Comparison of ENCODE assay signal across 8 cellular contexts in genomic region chr1:231460614-231461013, GRCh38. TPM values are rescaled to one million over a fixed set of nuclear protein-coding genes. Genes with fewer than 3 reads are reported as not detected.
DNase-seq lines count a peak whose midpoint lies in the region; FAIRE-seq and TF ChIP-seq lines count a peak whose summit lies in the region.

No MANE protein-coding gene starts in this region.

- H3K4me1 ChIP-seq in A673 (ENCODE audit: insufficient read depth, low read length, poor library complexity, severe bottlenecking): no peaks in the 10 kb centered on the region

- peaks cover 5% of the 10 kb centered on the region for H3K9me3 ChIP-seq in A673 (ENCODE audit: low read depth, low read length, poor library complexity, severe bottlenecking)

- FAIRE-seq in GM19239 (lab: Jason Lieb, UNC): peak; percentile 88

- intact Hi-C loops in A673 (cut with micrococcal nuclease; ENCODE audit: unreplicated experiment): no loop called here

- H3K27ac ChIP-seq in A673 (ENCODE audit: low read depth, low read length, poor library complexity, severe bottlenecking): no peak overlapping the region

- no peak overlapping the region for H3K4me3 ChIP-seq in A673 (ENCODE audit: low read depth, low read length, poor library complexity, severe bottlenecking)

- CTCF ChIA-PET in A673 (lab: Charles Lee): no interaction called here

- TF ChIP-seq CTCF in A673 (conservative IDR thresholded peaks at IDR 0.05; ENCODE audit: low read depth, low read length): no peak

- no peaks in the 10 kb centered on the region for H3K36me3 ChIP-seq in A673 (ENCODE audit: insufficient read depth, low read length, poor library complexity, severe bottlenecking)

- peak; percentile 16 for DNase-seq in GM19239 (ENCODE audit: insufficient read length, low spot score)
- DNase-seq in HT1080 (ENCODE audit: low read depth): peak; percentile 65
- peak; percentile 39 for DNase-seq in activated CD8-positive, alpha-beta memory T cell treated with anti-CD3 and anti-CD28 coated beads, Interleukin-2, amount 50 U/mL, for 4 hours
- peak; percentile 4 to 13 for DNase-seq in stimulated activated CD4-positive, alpha-beta T cell treated with anti-CD3 and anti-CD28 coated beads, Interleukin-15, amount 100 ng/mL, for 1 hour (ENCODE audit: low read depth in 1 of 2, low spot score in 1 of 2)
- DNase-seq in DMS114 treated with DMSO at 0.1 percent for 48 hours (lab: John Stamatoyannopoulos, UW; ENCODE audit: unreplicated experiment): no peak
- no peak for DNase-seq in AG08395 (ENCODE audit: low spot score)
- no peak for DNase-seq in AG20443 (ENCODE audit: low spot score)
- no peak for DNase-seq in A673 (ENCODE audit: low spot score)

- no TSS peak for BruUV-seq in A673 (replicated peaks; lab: Mats Ljungman, UMichigan)

- no peaks in the 10 kb centered on the region for H3K27me3 ChIP-seq in A673 (replicated peaks; ENCODE audit: insufficient read depth, low read depth, low read length, poor library complexity)

- POLR2A ChIA-PET in A673 (lab: Charles Lee; ENCODE audit: low non-redundant PET): no interaction called here

RNA-seq across cellular contexts. Expression of gene EGLN1, which starts 38.5 kb away (rescaled TPM):
- 24.9 and 25.8 TPM in 2 replicates for total RNA-seq in HT1080 (2014; rRNA removed; shearing (Covaris generic))
- polyA plus RNA-seq in HT1080 (2015; cell fraction: cytosol; rRNA removed): 27.3 and 33.7 TPM in 2 replicates
- 17.9 and 21.7 TPM in 2 replicates for polyA plus RNA-seq in HT1080 (2015; cell fraction: nucleus; rRNA removed)
- 29.5 and 30.4 TPM in 2 replicates for total RNA-seq in A673 (2021)

Comparison
In these comparisons a context has a peak if more than half of its experiments do, and no peak if none do; other contexts are left out.
1. DNase-seq: peak in GM19239 (single experiment), HT1080 (single experiment), activated CD8-positive, alpha-beta memory T cell treated with anti-CD3 and anti-CD28 coated beads, Interleukin-2, amount 50 U/mL, for 4 hours (single experiment) and stimulated activated CD4-positive, alpha-beta T cell treated with anti-CD3 and anti-CD28 coated beads, Interleukin-15, amount 100 ng/mL, for 1 hour (2 of 2); none in DMS114 treated with DMSO at 0.1 percent for 48 hours (single experiment), AG08395 (single experiment), AG20443 (single experiment) and A673 (single experiment).